ENCODE assay signal across 10 cellular contexts in genomic region chr6:31560697-31561058, GRCh38. TPM values are rescaled to one million over a fixed set of nuclear protein-coding genes. Genes with fewer than 3 reads are reported as not detected.
DNase-seq lines count a peak whose midpoint lies in the region; ATAC-seq and TF ChIP-seq lines count a peak whose summit lies in the region.
"Had no signal": no experiment of that assay in that cellular context is flagged by ENCODE, and none has a peak within 500 bp of the region (broad histone marks: within the 10 kb centered on the region; RNA-seq: fewer than 3 reads in every experiment).

No MANE protein-coding gene starts in this region.

- H3K4me1 Mint-ChIP-seq in activated naive CD4-positive, alpha-beta T cell treated with anti-CD3 and anti-CD28 coated beads for 36 hours (ENCODE audit: low read depth): peaks cover 85% of the 10 kb centered on the region
- H3K4me1 Mint-ChIP-seq in GM23338: peaks cover 18% of the 10 kb centered on the region

- H3K9me3 ChIP-seq in WERI-Rb-1 (ENCODE audit: severe bottlenecking): no peaks in the 10 kb centered on the region
- no peaks in the 10 kb centered on the region for H3K9me3 ChIP-seq in right cardiac atrium (ENCODE audit: control insufficient read depth, low read length)
- H3K9me3 ChIP-seq in subcutaneous abdominal adipose tissue (ENCODE audit: control insufficient read depth in 5 of 5, low read length in 5 of 5): no peaks in the 10 kb centered on the region

- no peaks in the 10 kb centered on the region for H3K79me2 ChIP-seq in GM23338 (replicated peaks; ENCODE audit: insufficient read depth)

- CTCF ChIA-PET in activated naive CD4-positive, alpha-beta T cell treated with anti-CD3 and anti-CD28 coated beads for 36 hours (lab: Charles Lee): interaction anchor here (0.6 to 22.5 kb wide), 4 partner anchors 10 to 522 kb away, joined by 3 to 442 read pairs (median 9); partner anchors contain the start of genes LST1, LTB, NFKBIL1 and TNF

- peak overlapping the region; percentile 92 for H3K27ac Mint-ChIP-seq in activated naive CD4-positive, alpha-beta T cell treated with anti-CD3 and anti-CD28 coated beads for 36 hours
- H3K27ac Mint-ChIP-seq in GM23338: no peak overlapping the region

- H3K9me3 Mint-ChIP-seq in activated naive CD4-positive, alpha-beta T cell treated with anti-CD3 and anti-CD28 coated beads for 36 hours: no peaks in the 10 kb centered on the region
- H3K9me3 Mint-ChIP-seq in GM23338: no peaks in the 10 kb centered on the region; the same call in 2 of the 3 replicates

- no peak overlapping the region for H3K4me3 ChIP-seq in WERI-Rb-1 (ENCODE audit: low read depth, low read length)
- no peak overlapping the region for H3K4me3 ChIP-seq in right cardiac atrium (ENCODE audit: low read length)
- no peak overlapping the region for H3K4me3 ChIP-seq in subcutaneous abdominal adipose tissue (ENCODE audit: low read depth in 1 of 5, low read length in 5 of 5)
- H3K4me3 ChIP-seq in GM23338: no peak overlapping the region
- H3K4me3 ChIP-seq: lung had no signal

- H4K20me1 ChIP-seq in GM23338 (replicated peaks; ENCODE audit: insufficient read depth): no peaks in the 10 kb centered on the region

- H3K9ac ChIP-seq in subcutaneous abdominal adipose tissue (ENCODE audit: low read length in 5 of 5): peak overlapping the region in 1 of 5 donors; percentile 56

- H3F3A ChIP-seq in GM23338 (replicated peaks; ENCODE audit: low read depth): 0 out of 2 replicates have a peak, but pooled peaks cover 2% of the 10 kb centered on the region

- H3K9me2 ChIP-seq in GM23338 (ENCODE audit: insufficient read depth): no peaks in the 10 kb centered on the region

- no peak for DNase-seq in activated naive CD4-positive, alpha-beta T cell treated with anti-CD3 and anti-CD28 coated beads for 36 hours
- DNase-seq in activated naive CD4-positive, alpha-beta T cell treated with Interleukin-2 at 50 U/mL for 16 hours: no peak
- no peak for DNase-seq in WERI-Rb-1
- no peak for DNase-seq in right cardiac atrium
- no peak for DNase-seq in NCI-H1105 (lab: John Stamatoyannopoulos, UW)
- no peak for DNase-seq in NCI-H774 (lab: John Stamatoyannopoulos, UW)
- DNase-seq in GM23338 (ENCODE audit: low spot score): no peak
- DNase-seq: NCI-H1436 had no signal

- peaks cover 49% of the 10 kb centered on the region for H3K36me3 ChIP-seq in WERI-Rb-1
- H3K36me3 ChIP-seq in subcutaneous abdominal adipose tissue (ENCODE audit: control insufficient read depth in 5 of 5, insufficient read depth in 5 of 5, low read length in 5 of 5): peaks cover 0 to 36% (median 26%) of the 10 kb centered on the region in 5 donors
- no peaks in the 10 kb centered on the region for H3K36me3 ChIP-seq in GM23338 (ENCODE audit: insufficient read depth)

- peak overlapping the region; percentile 60 for H3K4me3 Mint-ChIP-seq in activated naive CD4-positive, alpha-beta T cell treated with anti-CD3 and anti-CD28 coated beads for 36 hours
- no peak overlapping the region for H3K4me3 Mint-ChIP-seq in GM23338

- H3K27ac ChIP-seq in WERI-Rb-1: peak overlapping the region; percentile 5
- peak overlapping the region; percentile 35 for H3K27ac ChIP-seq in right cardiac atrium (ENCODE audit: low read length)
- H3K27ac ChIP-seq in subcutaneous abdominal adipose tissue (ENCODE audit: low read depth, low read length): peak overlapping the region; percentile 89
- no peak overlapping the region for H3K27ac ChIP-seq in GM23338 (ENCODE audit: low read depth)

- no peak for ATAC-seq in right cardiac atrium
- no peak for ATAC-seq in GM23338

- no peak overlapping the region for H3K4me2 ChIP-seq in GM23338

- intact Hi-C loops in activated naive CD4-positive, alpha-beta T cell treated with anti-CD3 and anti-CD28 coated beads for 36 hours (cut with micrococcal nuclease): loop anchor here (1.0 kb wide), 1 partner anchor 8 kb away; no protein-coding TSS in a partner anchor
- intact Hi-C loops in right cardiac atrium (cut with DNase I): no loop called here

- peaks cover 36% of the 10 kb centered on the region for H3K36me3 Mint-ChIP-seq in activated naive CD4-positive, alpha-beta T cell treated with anti-CD3 and anti-CD28 coated beads for 36 hours (ENCODE audit: low read depth)
- H3K36me3 Mint-ChIP-seq in GM23338 (ENCODE audit: low read depth): peaks cover 25% of the 10 kb centered on the region

- H2AFZ ChIP-seq in GM23338: no peak overlapping the region

- H3K4me1 ChIP-seq in right cardiac atrium (ENCODE audit: control insufficient read depth, insufficient read depth, low read length) (peaks cover 18% of the 10 kb centered on the region), subcutaneous abdominal adipose tissue (ENCODE audit: control insufficient read depth in 5 of 5, insufficient read depth in 5 of 5, low read length in 5 of 5) (peaks cover 14 to 51% (median 39%) of the 10 kb centered on the region in 5 donors), GM23338 (ENCODE audit: insufficient read depth) (peaks cover 3% of the 10 kb centered on the region; the same call in 1 of the 2 replicates)

- H3K27me3 ChIP-seq in WERI-Rb-1 (ENCODE audit: insufficient read depth, low read depth, severe bottlenecking) (no peaks in the 10 kb centered on the region), right cardiac atrium (ENCODE audit: control insufficient read depth, insufficient read depth) (no peaks in the 10 kb centered on the region), subcutaneous abdominal adipose tissue (ENCODE audit: control insufficient read depth in 5 of 5, insufficient read depth in 4 of 5, low read length in 5 of 5) (no peaks in the 10 kb centered on the region), GM23338 (ENCODE audit: insufficient read depth) (no peaks in the 10 kb centered on the region)

- no peak for TF ChIP-seq CTCF in WERI-Rb-1 (IDR thresholded peaks at IDR 0.05; ENCODE audit: low read depth, low read length)
- no peak for TF ChIP-seq CTCF in GM23338 (conservative IDR thresholded peaks at IDR 0.05; ENCODE audit: low read depth in 2 of 2)

- no peaks in the 10 kb centered on the region for H3K27me3 Mint-ChIP-seq in activated naive CD4-positive, alpha-beta T cell treated with anti-CD3 and anti-CD28 coated beads for 36 hours (ENCODE audit: low read depth)
- peaks cover 3% of the 10 kb centered on the region for H3K27me3 Mint-ChIP-seq in GM23338 (ENCODE audit: insufficient read depth, low read depth, poor library complexity)

TF ChIP-seq in GM23338, 12 proteins besides CTCF, POLR2A, EP300 and RAD21 (continues in another document):
- TF ChIP-seq, protein P1, sequence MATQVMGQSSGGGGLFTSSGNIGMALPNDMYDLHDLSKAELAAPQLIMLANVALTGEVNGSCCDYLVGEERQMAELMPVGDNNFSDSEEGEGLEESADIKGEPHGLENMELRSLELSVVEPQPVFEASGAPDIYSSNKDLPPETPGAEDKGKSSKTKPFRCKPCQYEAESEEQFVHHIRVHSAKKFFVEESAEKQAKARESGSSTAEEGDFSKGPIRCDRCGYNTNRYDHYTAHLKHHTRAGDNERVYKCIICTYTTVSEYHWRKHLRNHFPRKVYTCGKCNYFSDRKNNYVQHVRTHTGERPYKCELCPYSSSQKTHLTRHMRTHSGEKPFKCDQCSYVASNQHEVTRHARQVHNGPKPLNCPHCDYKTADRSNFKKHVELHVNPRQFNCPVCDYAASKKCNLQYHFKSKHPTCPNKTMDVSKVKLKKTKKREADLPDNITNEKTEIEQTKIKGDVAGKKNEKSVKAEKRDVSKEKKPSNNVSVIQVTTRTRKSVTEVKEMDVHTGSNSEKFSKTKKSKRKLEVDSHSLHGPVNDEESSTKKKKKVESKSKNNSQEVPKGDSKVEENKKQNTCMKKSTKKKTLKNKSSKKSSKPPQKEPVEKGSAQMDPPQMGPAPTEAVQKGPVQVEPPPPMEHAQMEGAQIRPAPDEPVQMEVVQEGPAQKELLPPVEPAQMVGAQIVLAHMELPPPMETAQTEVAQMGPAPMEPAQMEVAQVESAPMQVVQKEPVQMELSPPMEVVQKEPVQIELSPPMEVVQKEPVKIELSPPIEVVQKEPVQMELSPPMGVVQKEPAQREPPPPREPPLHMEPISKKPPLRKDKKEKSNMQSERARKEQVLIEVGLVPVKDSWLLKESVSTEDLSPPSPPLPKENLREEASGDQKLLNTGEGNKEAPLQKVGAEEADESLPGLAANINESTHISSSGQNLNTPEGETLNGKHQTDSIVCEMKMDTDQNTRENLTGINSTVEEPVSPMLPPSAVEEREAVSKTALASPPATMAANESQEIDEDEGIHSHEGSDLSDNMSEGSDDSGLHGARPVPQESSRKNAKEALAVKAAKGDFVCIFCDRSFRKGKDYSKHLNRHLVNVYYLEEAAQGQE (IDR thresholded peaks at IDR 0.05; ENCODE audit: unreplicated experiment): no peak
- TF ChIP-seq STAT1 (IDR thresholded peaks at IDR 0.05; ENCODE audit: unreplicated experiment): no peak
- no peak for TF ChIP-seq EZH2phosphoT487 (IDR thresholded peaks at IDR 0.05; ENCODE audit: unreplicated experiment)

RNA-seq across cellular contexts. Expression of gene LTA, which starts 11.4 kb away (rescaled TPM):
- 100 to 1,000 TPM; 165 to 173 TPM for total RNA-seq in activated naive CD4-positive, alpha-beta T cell treated with anti-CD3 and anti-CD28 coated beads for 36 hours
- total RNA-seq in right cardiac atrium: not detected
- polyA plus RNA-seq in right cardiac atrium (0.07 TPM), GM23338 (2016; fragmentation: Nextera tagmentation; extraction: Ambion mirVana) (not detected in 2 replicates)
- not detected in 2 replicates for total RNA-seq in GM23338 (2014; rRNA removed; shearing (Covaris generic))

RNA-seq across cellular contexts. Expression of gene NFKBIL1, which starts 13.3 kb away (rescaled TPM):
- total RNA-seq in activated naive CD4-positive, alpha-beta T cell treated with anti-CD3 and anti-CD28 coated beads for 36 hours: 10 to 100 TPM; 20.4 to 20.6 TPM
- total RNA-seq in right cardiac atrium: 10 to 100 TPM; 12.2 to 19.3 (median 14.6) TPM
- polyA plus RNA-seq in right cardiac atrium: 16.7 TPM
- total RNA-seq in GM23338 (2014; rRNA removed; shearing (Covaris generic)): 10.1 and 12.3 TPM in 2 replicates
- polyA plus RNA-seq in GM23338 (2016; fragmentation: Nextera tagmentation; extraction: Ambion mirVana): 8.4 and 9.6 TPM in 2 replicates

RNA-seq across cellular contexts. Expression of gene ATP6V1G2, which starts 14.3 kb away (rescaled TPM):
- 1 to 10 TPM; 1.2 to 1.4 TPM for total RNA-seq in activated naive CD4-positive, alpha-beta T cell treated with anti-CD3 and anti-CD28 coated beads for 36 hours
- total RNA-seq in right cardiac atrium: 1 to 10 TPM; 1.7 to 3.8 (median 2.6) TPM
- 2.8 TPM for polyA plus RNA-seq in right cardiac atrium
- total RNA-seq in GM23338 (2014; rRNA removed; shearing (Covaris generic)): 1.6 and 2.4 TPM in 2 replicates
- 2.2 and 2.7 TPM in 2 replicates for polyA plus RNA-seq in GM23338 (2016; fragmentation: Nextera tagmentation; extraction: Ambion mirVana)

RNA-seq across cellular contexts. Expression of gene TNF, which starts 14.7 kb away (rescaled TPM):
- total RNA-seq in activated naive CD4-positive, alpha-beta T cell treated with anti-CD3 and anti-CD28 coated beads for 36 hours: 10 to 100 TPM; 31.6 to 33.2 TPM
- total RNA-seq in right cardiac atrium: under 1 TPM; 0.42 to 0.71 (median 0.53) TPM
- polyA plus RNA-seq in right cardiac atrium (0.23 TPM), GM23338 (2016; fragmentation: Nextera tagmentation; extraction: Ambion mirVana) (0.11 TPM in 1 of 2 replicates, not detected in the other)
- not detected in 2 replicates for total RNA-seq in GM23338 (2014; rRNA removed; shearing (Covaris generic))

RNA-seq across cellular contexts. Expression of gene DDX39B, which starts 18.9 kb away (rescaled TPM):
- 100 to 1,000 TPM; 600 to 624 TPM for total RNA-seq in activated naive CD4-positive, alpha-beta T cell treated with anti-CD3 and anti-CD28 coated beads for 36 hours
- 100 to 1,000 TPM; 196 to 235 (median 212) TPM for total RNA-seq in right cardiac atrium
- polyA plus RNA-seq in right cardiac atrium (145 TPM), GM23338 (2016; fragmentation: Nextera tagmentation; extraction: Ambion mirVana) (341 and 357 TPM in 2 replicates)
- 849 and 866 TPM in 2 replicates for total RNA-seq in GM23338 (2014; rRNA removed; shearing (Covaris generic))

Comparison
In these comparisons a context has a peak if more than half of its experiments do, and no peak if none do; other contexts are left out.
1. RNA of gene LTA, which starts 11.4 kb away (total RNA-seq): 165 to 173 TPM in activated naive CD4-positive, alpha-beta T cell treated with anti-CD3 and anti-CD28 coated beads for 36 hours; not detected in right cardiac atrium and not detected in GM23338; every median in the first group is over 100 times any median in the second.